ENCODE assay signal across 12 cellular contexts in genomic region chr14:58947816-58948440, GRCh38.
DNase-seq lines count a peak whose midpoint lies in the region; FAIRE-seq and TF ChIP-seq lines count a peak whose summit lies in the region.
"Had no signal": no experiment of that assay in that cellular context is flagged by ENCODE, and none has a peak within 500 bp of the region (broad histone marks: within the 10 kb centered on the region; RNA-seq: fewer than 3 reads in every experiment).

No MANE protein-coding gene starts in this region.

- no peak for FAIRE-seq in D721Med (lab: Jason Lieb, UNC)
- FAIRE-seq in islet of Langerhans (lab: Jason Lieb, UNC), result peak; percentile 13

- peak; percentile 20 for TF ChIP-seq CTCF in D721Med (IDR thresholded peaks at IDR 0.05; ENCODE audit: insufficient read depth, missing control alignments)

- H3K27ac ChIP-seq in angular gyrus (ENCODE audit: low read depth, low read length), result peak overlapping the region; percentile 37
- H3K27ac ChIP-seq: BLaER1 treated with 17β-estradiol and CSF1 and Interleukin-3, amounts not matched to agents 10 nM and 100 nM had no signal

- DNase-seq in D721Med (ENCODE audit: insufficient read length, low spot score), result no peak
- DNase-seq in M059J (ENCODE audit: low read depth), result peak; percentile 46
- DNase-seq in NCI-H2196 treated with DMSO at 0.1 percent for 48 hours (lab: John Stamatoyannopoulos, UW; ENCODE audit: unreplicated experiment), result no peak
- no peak for DNase-seq in HPDE6-E6E7 (ENCODE audit: extremely low spot score)
- DNase-seq in SW480 (ENCODE audit: low spot score), result no peak
- DNase-seq in activated CD8-positive, alpha-beta memory T cell treated with anti-CD3 and anti-CD28 coated beads, Interleukin-2, amount 50 U/mL, for 4 hours, result no peak
- DNase-seq: activated CD8-positive, alpha-beta memory T cell treated with anti-CD3 and anti-CD28 coated beads, Interleukin-2, amount 50 U/mL, for 48 hours; NCI-H1436 treated with DMSO at 0.1 percent for 48 hours; stimulated activated naive B cell treated with anti-CD40 and anti-IgM and Interleukin-4, amounts not matched to agents 10 μg/mL and 1 μg/mL and 100 μg/mL, for 72 hours had no signal
